14 cellular contexts compared by ENCODE assay signal in the genomic region with DNA sequence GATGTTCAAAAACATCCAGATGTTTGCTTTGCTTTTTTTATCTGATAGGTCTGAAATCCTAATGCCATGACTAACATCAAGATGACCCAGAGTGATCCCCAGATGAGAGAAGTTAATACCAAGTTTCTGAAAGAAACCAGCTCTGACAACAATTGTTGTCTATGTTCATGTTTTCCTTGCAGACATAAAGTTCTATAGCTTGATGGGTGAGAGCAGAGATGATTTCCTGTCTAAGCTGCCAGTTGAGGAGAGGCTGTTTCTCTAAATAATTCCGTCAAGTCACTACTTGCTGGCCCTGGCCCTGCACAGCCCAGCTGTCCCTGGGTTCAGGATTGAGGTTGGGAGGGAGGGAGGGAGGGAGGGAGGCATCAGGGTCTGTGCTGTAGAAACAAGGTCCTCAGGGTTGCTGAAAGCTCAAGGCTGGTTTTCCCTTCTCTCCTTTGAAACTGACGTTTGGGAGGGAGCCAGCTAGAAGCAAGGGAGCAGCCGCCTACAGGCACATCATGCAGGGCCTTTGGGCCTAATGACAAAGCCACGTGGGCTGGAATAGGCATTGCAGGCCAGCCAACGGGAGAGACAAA. TPM values are rescaled to one million over a fixed set of nuclear protein-coding genes. Genes with fewer than 3 reads are reported as not detected.
DNase-seq lines count a peak whose midpoint lies in the region; ATAC-seq and TF ChIP-seq lines count a peak whose summit lies in the region.
"Had no signal": no experiment of that assay in that cellular context is flagged by ENCODE, and none has a peak within 500 bp of the region (broad histone marks: within the 10 kb centered on the region; RNA-seq: fewer than 3 reads in every experiment).

No MANE protein-coding gene starts in this region.

- H3K4me1 ChIP-seq in SJSA1 (replicated peaks), result peaks cover 78% of the 10 kb centered on the region
- peaks cover 41% of the 10 kb centered on the region for H3K4me1 ChIP-seq in ovary (ENCODE audit: insufficient read depth)
- H3K4me1 ChIP-seq in OCI-LY7 (ENCODE audit: insufficient read depth, low read length, poor library complexity, severe bottlenecking), result no peaks in the 10 kb centered on the region

- no peaks in the 10 kb centered on the region for H3K79me2 ChIP-seq in OCI-LY7 (ENCODE audit: insufficient read depth, low read depth, low read length)

- H3K4me3 ChIP-seq in SJSA1, result no peak overlapping the region
- peak overlapping the region; percentile 74 for H3K4me3 ChIP-seq in fibroblast of pulmonary artery (replicated peaks; ENCODE audit: low read depth, low read length)
- no peak overlapping the region for H3K4me3 ChIP-seq in ovary
- H3K4me3 ChIP-seq in OCI-LY7 (ENCODE audit: low read depth, low read length, poor library complexity, severe bottlenecking), result no peak overlapping the region

- no peaks in the 10 kb centered on the region; the same call in 1 of the 2 replicates for H4K20me1 ChIP-seq in OCI-LY7 (ENCODE audit: insufficient read depth, low read length)

- no TSS peak for BruUV-seq in OCI-LY7 (replicated peaks; lab: Mats Ljungman, UMichigan)

- H3K27ac ChIP-seq in SJSA1 (peak overlapping the region; percentile 27), ovary (peak overlapping the region in 1 of 2 donors; percentile 80), OCI-LY7 (ENCODE audit: low read depth, low read length, poor library complexity, severe bottlenecking) (no peak overlapping the region)

- H3K9me3 ChIP-seq in SJSA1 (replicated peaks), result no peaks in the 10 kb centered on the region
- H3K9me3 ChIP-seq in ovary, result no peaks in the 10 kb centered on the region
- H3K9me3 ChIP-seq in OCI-LY7 (ENCODE audit: low read length), result no peaks in the 10 kb centered on the region

- CTCF ChIA-PET in OCI-LY7 (lab: Charles Lee; ENCODE audit: unreplicated experiment), result interaction anchor here (1.6 kb wide), 1 partner anchor 10 kb away, joined by 8 read pairs; no protein-coding TSS in a partner anchor

- intact Hi-C loops in ovary (cut with DNase I) (no loop called here), OCI-LY7 (cut with micrococcal nuclease; ENCODE audit: unreplicated experiment) (no loop called here)

- no peak for TF ChIP-seq POLR2A in ovary (IDR thresholded peaks at IDR 0.05)

- 1 to 4% (median 4%) methylated on average over 5 of the region's 5 CpGs for WGBS in ovary, 3 donors

- H3K36me3 ChIP-seq in SJSA1 (peaks cover 80% of the 10 kb centered on the region), ovary (no peaks in the 10 kb centered on the region), OCI-LY7 (ENCODE audit: insufficient read depth, low read length) (no peaks in the 10 kb centered on the region)

- DNase-seq in Ammon's horn (ENCODE audit: low spot score) (peak; percentile 70), SJSA1 (ENCODE audit: low read depth in 1 of 2, low spot score in 2 of 2) (no peak), fibroblast of pulmonary artery (ENCODE audit: low read depth) (no peak), ovary (peak in 4 of 5 donors; percentile 59 to 75 (median 66)), OCI-LY7 (ENCODE audit: low spot score) (no peak), GOT3 (lab: John Stamatoyannopoulos, UW) (no peak), NCI-H526 (lab: John Stamatoyannopoulos, UW) (no peak)
- DNase-seq: activated CD8-positive, alpha-beta memory T cell treated with anti-CD3 and anti-CD28 coated beads, Interleukin-2, amount 50 U/mL, for 4 hours; CD4-positive, alpha-beta T cell; KG1; PC-3; stimulated activated naive CD8-positive, alpha-beta T cell treated with anti-CD3 and anti-CD28 coated beads, Interleukin-15, amount 100 ng/mL, for 72 hours had no signal

- H3K27me3 ChIP-seq in SJSA1 (replicated peaks), result no peaks in the 10 kb centered on the region
- H3K27me3 ChIP-seq in ovary, result no peaks in the 10 kb centered on the region

- POLR2A ChIA-PET in OCI-LY7 (lab: Charles Lee), result interaction anchor here (0.7 to 2.3 kb wide), 6 partner anchors 11 to 70 kb away, joined by 3 to 7 read pairs (median 3); no protein-coding TSS in a partner anchor

- no peak for TF ChIP-seq EP300 in ovary (IDR thresholded peaks at IDR 0.05)

- no peak for ATAC-seq in GM18520 (IDR thresholded peaks at IDR 0.05; ENCODE audit: unreplicated experiment)
- ATAC-seq: esophagus mucosa; PC-3; stimulated activated naive CD8-positive, alpha-beta T cell treated with anti-CD3 and anti-CD28 coated beads, Interleukin-15, amount 100 ng/mL, for 72 hours had no signal

- TF ChIP-seq CTCF in fibroblast of pulmonary artery (IDR thresholded peaks at IDR 0.05; ENCODE audit: low read length, missing control alignments) (no peak), ovary (IDR thresholded peaks at IDR 0.05) (no peak), OCI-LY7 (conservative IDR thresholded peaks at IDR 0.05; ENCODE audit: low read length) (no peak)

- no peak overlapping the region for H2AFZ ChIP-seq in OCI-LY7 (ENCODE audit: low read length)

- no peaks in the 10 kb centered on the region for H3K9me2 ChIP-seq in OCI-LY7 (ENCODE audit: insufficient read depth, low read length)

- no peak overlapping the region for H3K4me2 ChIP-seq in OCI-LY7 (ENCODE audit: low read length)

RNA-seq across cellular contexts. Expression of a gene that starts 3.9 kb away (rescaled TPM):
- total RNA-seq in SJSA1 (2014; rRNA removed; shearing (Covaris generic)), result 2,833 and 2,882 TPM in 2 replicates
- 1,000 to 10,000 TPM in 1 of 7 donors, 100 to 1,000 TPM in 6; 220 to 1,059 (median 717) TPM for total RNA-seq in ovary
- 1,000 to 10,000 TPM in 1 of 2 donors, 100 to 1,000 TPM in 1; 924 to 2,564 TPM for polyA plus RNA-seq in ovary
- total RNA-seq in OCI-LY7 (2014; rRNA removed; shearing (Covaris generic)), result not detected in 2 replicates
- 0.89 TPM in 1 of 2 replicates, not detected in the other for total RNA-seq in OCI-LY7 (2022)

Comparison
In these comparisons a context has a peak if more than half of its experiments do, and no peak if none do; other contexts are left out.
1. DNase-seq: peak in Ammon's horn (single experiment) and ovary (4 of 5); none in SJSA1 (0 of 2), fibroblast of pulmonary artery (single experiment), OCI-LY7 (single experiment), GOT3 (single experiment) and NCI-H526 (0 of 2).
2. RNA of a gene that starts 3.9 kb away (total RNA-seq): 2,833 to 2,882 TPM in SJSA1 and 220 to 1,059 TPM in ovary; 0.89 TPM in OCI-LY7; every median in the first group is over 100 times any median in the second.